21 cellular contexts compared by ENCODE assay signal in the genomic region with DNA sequence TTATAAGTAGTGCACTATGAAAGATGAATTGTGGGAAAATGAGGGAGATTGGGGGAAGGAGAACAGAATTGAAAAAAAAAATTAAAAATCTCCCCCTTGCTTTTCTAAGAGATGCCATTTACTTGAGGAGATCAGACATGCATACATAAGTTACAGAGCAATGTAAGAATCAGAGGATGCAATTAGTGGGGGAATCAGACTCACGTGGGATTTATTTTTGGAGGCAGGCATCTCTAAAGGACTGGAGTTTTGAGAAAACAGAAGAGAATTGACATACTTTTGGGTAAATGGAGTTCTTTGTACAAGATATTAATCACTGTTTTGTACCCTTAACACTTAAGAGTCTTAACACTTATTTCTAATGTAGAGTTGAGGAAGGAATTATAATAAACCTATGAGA.
"Had no signal": no experiment of that assay in that cellular context is flagged by ENCODE, and none has a peak within 500 bp of the region (broad histone marks: within the 10 kb centered on the region; RNA-seq: fewer than 3 reads in every experiment).

No MANE protein-coding gene starts in this region.

- H3K4me1 Mint-ChIP-seq: stimulated activated naive CD8-positive, alpha-beta T cell treated with anti-CD3 and anti-CD28 coated beads, Interleukin-15, amount 100 ng/mL, for 72 hours had no signal

- DNase-seq: hypothalamus; immature natural killer cell; kidney; left colon; left lung; lower lobe of right lung; mammary epithelial cell; mesenchymal stem cell; naive thymus-derived CD8-positive, alpha-beta T cell; pancreas; right lobe of liver; stimulated activated CD4-positive, alpha-beta T cell treated with anti-CD3 and anti-CD28 coated beads, Interleukin-1b, Interleukin-23, amount 100 ng/mL, for 48 hours; stimulated activated CD4-positive, alpha-beta T cell treated with anti-CD3 and anti-CD28 coated beads, Interleukin-2, amount 100 ng/mL, for 48 hours; stimulated activated CD4-positive, alpha-beta T cell treated with anti-CD3 and anti-CD28 coated beads, Interleukin-4, amount 100 ng/mL, for 4 hours; stimulated activated CD8-positive, alpha-beta memory T cell treated with anti-CD3 and anti-CD28 coated beads, Interleukin-4, amount 100 ng/mL, for 48 hours; stimulated activated naive CD4-positive, alpha-beta T cell treated with Interleukin-2 at 50 U/mL for 16 hours; stimulated activated naive CD8-positive, alpha-beta T cell treated with anti-CD3 and anti-CD28 coated beads, Interleukin-15, amount 100 ng/mL, for 72 hours; substantia nigra; uterus had no signal

- H3K9me3 Mint-ChIP-seq: immature natural killer cell; naive thymus-derived CD8-positive, alpha-beta T cell; stimulated activated memory B cell treated with anti-CD40 and anti-IgM and Interleukin-4, amounts not matched to agents 10 μg/mL and 1 μg/mL and 100 μg/mL, for 72 hours; stimulated activated naive CD8-positive, alpha-beta T cell treated with anti-CD3 and anti-CD28 coated beads, Interleukin-15, amount 100 ng/mL, for 72 hours; type B pancreatic cell had no signal

- H3K27me3 Mint-ChIP-seq: naive thymus-derived CD8-positive, alpha-beta T cell; stimulated activated memory B cell treated with anti-CD40 and anti-IgM and Interleukin-4, amounts not matched to agents 10 μg/mL and 1 μg/mL and 100 μg/mL, for 72 hours; stimulated activated naive CD8-positive, alpha-beta T cell treated with anti-CD3 and anti-CD28 coated beads, Interleukin-15, amount 100 ng/mL, for 72 hours; type B pancreatic cell had no signal

- H3K27ac Mint-ChIP-seq: immature natural killer cell; naive thymus-derived CD8-positive, alpha-beta T cell; stimulated activated memory B cell treated with anti-CD40 and anti-IgM and Interleukin-4, amounts not matched to agents 10 μg/mL and 1 μg/mL and 100 μg/mL, for 72 hours; stimulated activated naive CD8-positive, alpha-beta T cell treated with anti-CD3 and anti-CD28 coated beads, Interleukin-15, amount 100 ng/mL, for 72 hours; type B pancreatic cell had no signal

- FAIRE-seq: pancreas had no signal

- H3K4me3 Mint-ChIP-seq: immature natural killer cell; naive thymus-derived CD8-positive, alpha-beta T cell; stimulated activated memory B cell treated with anti-CD40 and anti-IgM and Interleukin-4, amounts not matched to agents 10 μg/mL and 1 μg/mL and 100 μg/mL, for 72 hours; stimulated activated naive CD8-positive, alpha-beta T cell treated with anti-CD3 and anti-CD28 coated beads, Interleukin-15, amount 100 ng/mL, for 72 hours; type B pancreatic cell had no signal
